Comparison of ENCODE assay signal across 25 cellular contexts in genomic region chr6:162562041-162562440, GRCh38.
"Had no signal": no experiment of that assay in that cellular context is flagged by ENCODE, and none has a peak within 500 bp of the region (broad histone marks: within the 10 kb centered on the region; RNA-seq: fewer than 3 reads in every experiment).

No MANE protein-coding gene starts in this region.

- H3K9me3 ChIP-seq: testis, thoracic aorta, thyroid gland, vagina had no signal

- H3K27ac ChIP-seq: stomach, suprapubic skin, testis, thoracic aorta, thyroid gland, tibial artery, tibial nerve, transverse colon, upper lobe of left lung, upper lobe of right lung, uterus, vagina had no signal

- DNase-seq: stimulated activated CD4-positive, alpha-beta T cell treated with anti-CD3 and anti-CD28 coated beads, Interleukin-2, amount 100 ng/mL, for 48 hours; stimulated activated CD4-positive, alpha-beta T cell treated with anti-CD3 and anti-CD28 coated beads, Interleukin-4, amount 100 ng/mL, for 1 hour; stimulated activated CD4-positive, alpha-beta T cell treated with anti-CD3 and anti-CD28 coated beads, Interleukin-4, amount 100 ng/mL, for 24 hours; stimulated activated CD4-positive, alpha-beta T cell treated with anti-CD3 and anti-CD28 coated beads, Interleukin-4, amount 100 ng/mL, for 4 hours; stimulated activated CD8-positive, alpha-beta memory T cell treated with anti-CD3 and anti-CD28 coated beads, Interleukin-4, amount 100 ng/mL, for 48 hours; stimulated activated naive B cell treated with anti-CD40 and anti-IgM and Interleukin-4, amounts not matched to agents 10 μg/mL and 1 μg/mL and 100 μg/mL, for 72 hours; stimulated activated naive CD4-positive, alpha-beta T cell; stimulated activated naive CD4-positive, alpha-beta T cell treated with Interleukin-2 at 50 U/mL for 16 hours; stimulated activated naive CD8-positive, alpha-beta T cell treated with anti-CD3 and anti-CD28 coated beads, Interleukin-15, amount 100 ng/mL, for 72 hours; stimulated activated naive CD8-positive, alpha-beta T cell treated with anti-CD3 and anti-CD28 coated beads, Interleukin-15, Interleukin-2, amounts not matched to agents 100 U/mL and 50 U/mL, for 24 hours; stomach; substantia nigra; testis; thyroid gland; tibial artery; transverse colon; upper lobe of left lung; upper lobe of right lung; uterus had no signal

- H3K36me3 ChIP-seq: stomach, suprapubic skin, thoracic aorta, thyroid gland, transverse colon, upper lobe of left lung, upper lobe of right lung, uterus, vagina had no signal

- ATAC-seq: stimulated activated effector memory CD8-positive, alpha-beta T cell treated with anti-CD3 and anti-CD28 coated beads, Interleukin-12 subunit alpha, Interleukin-12 subunit beta, amount 100 ng/mL, for 72 hours; stimulated activated memory B cell treated with anti-CD40 and anti-IgM and Interleukin-4, amounts not matched to agents 10 μg/mL and 1 μg/mL and 100 μg/mL, for 72 hours; stimulated activated naive B cell treated with anti-CD40 and anti-IgM and Interleukin-4, amounts not matched to agents 10 μg/mL and 1 μg/mL and 100 μg/mL, for 72 hours; stimulated activated naive CD8-positive, alpha-beta T cell treated with anti-CD3 and anti-CD28 coated beads, Interleukin-15, Interleukin-2, amounts not matched to agents 100 U/mL and 50 U/mL, for 24 hours; upper lobe of right lung had no signal

- H3K27me3 ChIP-seq: stomach, suprapubic skin, testis, thyroid gland, tibial artery, tibial nerve, transverse colon, upper lobe of left lung, upper lobe of right lung, uterus, vagina had no signal

- H3K4me1 ChIP-seq: stomach, suprapubic skin, testis, thyroid gland, tibial artery, tibial nerve, transverse colon, upper lobe of left lung, upper lobe of right lung, uterus, vagina had no signal

- H3K4me3 ChIP-seq: stomach, suprapubic skin, testis, thoracic aorta, thyroid gland, tibial artery, tibial nerve, transverse colon, upper lobe of left lung, upper lobe of right lung, uterus, vagina had no signal
